Comparison of ENCODE assay signal across 8 cellular contexts in genomic region chr5:126443374-126443851, GRCh38. TPM values are rescaled to one million over a fixed set of nuclear protein-coding genes. Genes with fewer than 3 reads are reported as not detected.
DNase-seq lines count a peak whose midpoint lies in the region; ATAC-seq, FAIRE-seq and TF ChIP-seq lines count a peak whose summit lies in the region.

No MANE protein-coding gene starts in this region.

- CTCF ChIA-PET in CD4-positive, alpha-beta T cell (lab: Charles Lee): no interaction called here

- FAIRE-seq in GM19239 (lab: Jason Lieb, UNC): peak; percentile 96

- no peaks in the 10 kb centered on the region for H3K27me3 ChIP-seq in CD4-positive, alpha-beta T cell (ENCODE audit: control insufficient read depth, insufficient read depth, low read length)

- peaks cover 48% of the 10 kb centered on the region for H3K4me1 Mint-ChIP-seq in CD4-positive, alpha-beta T cell (ENCODE audit: low read depth)
- H3K4me1 Mint-ChIP-seq in activated T-helper 2 cell treated with anti-CD3 and anti-CD28 coated beads, Interferon-gamma antibody, Interleukin-2, Interleukin-4, amounts not matched to agents 10 μg/mL and 5 μg/mL and 100 μg/mL, durations not matched to agents 14 hours and 24 hours and 36 hours (ENCODE audit: low read depth): peaks cover 52% of the 10 kb centered on the region

- peak overlapping the region; percentile 41 for H3K27ac Mint-ChIP-seq in CD4-positive, alpha-beta T cell
- peak overlapping the region; percentile 54 for H3K27ac Mint-ChIP-seq in activated T-helper 2 cell treated with anti-CD3 and anti-CD28 coated beads, Interferon-gamma antibody, Interleukin-2, Interleukin-4, amounts not matched to agents 10 μg/mL and 5 μg/mL and 100 μg/mL, durations not matched to agents 14 hours and 24 hours and 36 hours

- TF ChIP-seq CTCF in CD4-positive, alpha-beta T cell (IDR thresholded peaks at IDR 0.05): no peak

- DNase-seq in CD4-positive, alpha-beta T cell: no peak
- DNase-seq in GM19239 (ENCODE audit: insufficient read length, low spot score) (no peak), NCI-H2196 (lab: John Stamatoyannopoulos, UW; ENCODE audit: unreplicated experiment) (no peak), NCI-H2171 (lab: John Stamatoyannopoulos, UW) (no peak), GF-D8 (lab: John Stamatoyannopoulos, UW) (no peak), dedifferentiated amniotic fluid mesenchymal stem cell (ENCODE audit: extremely low spot score) (no peak)
- DNase-seq in activated T-helper 2 cell treated with anti-CD3 and anti-CD28 coated beads, Interferon-gamma antibody, Interleukin-2, Interleukin-4, amounts not matched to agents 10 μg/mL and 5 μg/mL and 100 μg/mL, durations not matched to agents 14 hours and 24 hours and 36 hours (ENCODE audit: low spot score): no peak

- no peaks in the 10 kb centered on the region for H3K9me3 ChIP-seq in CD4-positive, alpha-beta T cell (ENCODE audit: control insufficient read depth, low read length)

- H3K27me3 Mint-ChIP-seq in CD4-positive, alpha-beta T cell: no peaks in the 10 kb centered on the region
- no peaks in the 10 kb centered on the region for H3K27me3 Mint-ChIP-seq in activated T-helper 2 cell treated with anti-CD3 and anti-CD28 coated beads, Interferon-gamma antibody, Interleukin-2, Interleukin-4, amounts not matched to agents 10 μg/mL and 5 μg/mL and 100 μg/mL, durations not matched to agents 14 hours and 24 hours and 36 hours (ENCODE audit: low read depth)

- H3K4me3 Mint-ChIP-seq in CD4-positive, alpha-beta T cell: no peak overlapping the region
- peak overlapping the region; percentile 36 for H3K4me3 Mint-ChIP-seq in activated T-helper 2 cell treated with anti-CD3 and anti-CD28 coated beads, Interferon-gamma antibody, Interleukin-2, Interleukin-4, amounts not matched to agents 10 μg/mL and 5 μg/mL and 100 μg/mL, durations not matched to agents 14 hours and 24 hours and 36 hours (ENCODE audit: low read depth)

- peaks cover 18% of the 10 kb centered on the region for H3K36me3 Mint-ChIP-seq in CD4-positive, alpha-beta T cell (ENCODE audit: low read depth)
- peaks cover 26% of the 10 kb centered on the region for H3K36me3 Mint-ChIP-seq in activated T-helper 2 cell treated with anti-CD3 and anti-CD28 coated beads, Interferon-gamma antibody, Interleukin-2, Interleukin-4, amounts not matched to agents 10 μg/mL and 5 μg/mL and 100 μg/mL, durations not matched to agents 14 hours and 24 hours and 36 hours (ENCODE audit: low read depth)

- ATAC-seq in CD4-positive, alpha-beta T cell (ENCODE audit: poor library complexity): no peak
- peak; percentile 88 for ATAC-seq in HG02981 (IDR thresholded peaks at IDR 0.05; ENCODE audit: unreplicated experiment)

- intact Hi-C loops in CD4-positive, alpha-beta T cell (cut with DNase I, micrococcal nuclease): no loop called here
- intact Hi-C loops in activated T-helper 2 cell treated with anti-CD3 and anti-CD28 coated beads, Interferon-gamma antibody, Interleukin-2, Interleukin-4, amounts not matched to agents 10 μg/mL and 5 μg/mL and 100 μg/mL, durations not matched to agents 14 hours and 24 hours and 36 hours (cut with micrococcal nuclease): loop anchor here (10.0 kb wide), 4 partner anchors 301 to 1641 kb away; partner anchors contain the start of genes LMNB1 and SLC12A2

- H3K27ac ChIP-seq in CD4-positive, alpha-beta T cell (ENCODE audit: low read depth, low read length): no peak overlapping the region

- POLR2A ChIA-PET in CD4-positive, alpha-beta T cell (lab: Charles Lee): no interaction called here

- peaks cover 4% of the 10 kb centered on the region for H3K9me3 Mint-ChIP-seq in CD4-positive, alpha-beta T cell
- no peaks in the 10 kb centered on the region for H3K9me3 Mint-ChIP-seq in activated T-helper 2 cell treated with anti-CD3 and anti-CD28 coated beads, Interferon-gamma antibody, Interleukin-2, Interleukin-4, amounts not matched to agents 10 μg/mL and 5 μg/mL and 100 μg/mL, durations not matched to agents 14 hours and 24 hours and 36 hours

RNA-seq across cellular contexts. Expression of gene GRAMD2B, which starts 20.2 kb away (rescaled TPM):
- total RNA-seq in CD4-positive, alpha-beta T cell: 1 to 10 TPM; 7.2 to 9.4 TPM
- 8.4 and 8.8 TPM in 2 replicates for total RNA-seq in activated T-helper 2 cell treated with anti-CD3 and anti-CD28 coated beads, Interferon-gamma antibody, Interleukin-2, Interleukin-4, amounts not matched to agents 10 μg/mL and 5 μg/mL and 100 μg/mL, durations not matched to agents 14 hours and 24 hours and 36 hours
